In the genomic region with DNA sequence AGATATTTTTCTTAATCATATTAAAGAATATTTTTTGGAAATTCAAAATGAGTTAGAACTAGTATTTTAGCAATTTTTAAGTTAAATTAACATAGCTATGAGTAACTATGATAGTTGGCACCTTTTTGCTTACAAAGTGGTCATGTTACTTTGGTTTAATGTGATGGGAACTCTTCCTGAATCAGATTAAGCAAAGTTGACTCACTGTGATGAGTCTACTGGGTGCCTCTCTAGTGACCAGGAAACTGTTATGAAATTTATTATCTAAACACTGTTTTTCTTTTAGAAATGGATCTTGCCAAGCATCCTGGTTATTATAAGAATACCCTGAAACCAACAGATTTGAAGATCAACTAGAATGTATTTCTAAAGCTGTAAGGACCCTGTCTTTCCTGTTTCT, we compare ENCODE assay signal across 22 cellular contexts.
DNase-seq lines count a peak whose midpoint lies in the region; FAIRE-seq and TF ChIP-seq lines count a peak whose summit lies in the region.
"Had no signal": no experiment of that assay in that cellular context is flagged by ENCODE, and none has a peak within 500 bp of the region (broad histone marks: within the 10 kb centered on the region; RNA-seq: fewer than 3 reads in every experiment).

No MANE protein-coding gene starts in this region.

- peak; percentile 32 for DNase-seq in HS-5 (ENCODE audit: low read depth)
- peak; percentile 38 for DNase-seq in RWPE1 (ENCODE audit: low spot score)
- peak; percentile 71 for DNase-seq in epithelial cell of esophagus (ENCODE audit: low read depth)
- DNase-seq in right atrium auricular region (ENCODE audit: low spot score): no peak
- no peak for DNase-seq in transverse colon
- DNase-seq in small intestine: no peak
- DNase-seq in NCI-H82 treated with DMSO at 0.1 percent for 48 hours (lab: John Stamatoyannopoulos, UW; ENCODE audit: unreplicated experiment): no peak
- DNase-seq: CD4-positive, alpha-beta T cell; COR-L47; DMS79; NCI-H1092 treated with DMSO at 0.1 percent for 48 hours; NCI-H1436 treated with DMSO at 0.1 percent for 48 hours; NCI-H2029; NCI-H2227 treated with DMSO at 0.1 percent for 48 hours; NCI-H510A treated with DMSO at 0.1 percent for 48 hours; NCI-H82; SIG-M5; T-cell had no signal

- H3K9me3 ChIP-seq in right atrium auricular region (peaks cover 0 to 20% of the 10 kb centered on the region in 2 donors), transverse colon (no peaks in the 10 kb centered on the region), small intestine (ENCODE audit: control insufficient read depth, low read depth) (no peaks in the 10 kb centered on the region)

- POLR2A ChIA-PET in RWPE1 (lab: Yijun Ruan, JAX; ENCODE audit: low non-redundant PET): no interaction called here

- no peak for TF ChIP-seq POLR2A in transverse colon (IDR thresholded peaks at IDR 0.05)

- H3K4me3 ChIP-seq in epithelial cell of esophagus (ENCODE audit: low read length) (no peak overlapping the region), right atrium auricular region (no peak overlapping the region), transverse colon (no peak overlapping the region), small intestine (ENCODE audit: low read depth in 1 of 2, low read length in 2 of 2) (no peak overlapping the region)
- H3K4me3 ChIP-seq: K562 had no signal

- no peaks in the 10 kb centered on the region for H3K27me3 ChIP-seq in right atrium auricular region
- H3K27me3 ChIP-seq in transverse colon: no peaks in the 10 kb centered on the region
- H3K27me3 ChIP-seq in small intestine (ENCODE audit: control insufficient read depth in 2 of 2, insufficient read depth in 2 of 2, low read length in 2 of 2): no peaks in the 10 kb centered on the region

- CTCF ChIA-PET in RWPE1 (lab: Yijun Ruan, JAX): interaction anchor here (0.7 kb wide), 1 partner anchor 12 kb away, joined by 4 read pairs; no protein-coding TSS in a partner anchor

- in situ Hi-C loops in transverse colon (cut with MboI; ENCODE audit: low pct_ligation_motif_present in 1 of 4, low pct_unique_long_range_greater_than_20kb in 1 of 4, low sequenced_read_pairs in 3 of 4): no loop called here

- FAIRE-seq in small intestine (lab: Jason Lieb, UNC): no peak
- FAIRE-seq: H1, HepG2, K562, RCC 7860 had no signal

- intact Hi-C loops in transverse colon (cut with DNase I; ENCODE audit: low total_unique reads): no loop called here

- TF ChIP-seq EP300 in transverse colon (IDR thresholded peaks at IDR 0.05; ENCODE audit: low read depth): no peak

- H3K27ac ChIP-seq in RWPE1 (no peak overlapping the region), right atrium auricular region (no peak overlapping the region), transverse colon (no peak overlapping the region), small intestine (ENCODE audit: low read depth in 1 of 2, low read length in 1 of 2) (no peak overlapping the region)

- TF ChIP-seq CTCF in RWPE1 (conservative IDR thresholded peaks at IDR 0.05; ENCODE audit: low read depth): no peak
- TF ChIP-seq CTCF in epithelial cell of esophagus (IDR thresholded peaks at IDR 0.05; ENCODE audit: insufficient read depth, low read depth, low read length, missing control alignments): no peak
- TF ChIP-seq CTCF in right atrium auricular region (IDR thresholded peaks at IDR 0.05): no peak
- TF ChIP-seq CTCF in transverse colon (IDR thresholded peaks at IDR 0.05): no peak

- H3K4me1 ChIP-seq in right atrium auricular region (no peaks in the 10 kb centered on the region), transverse colon (no peaks in the 10 kb centered on the region), small intestine (ENCODE audit: control insufficient read depth in 2 of 2, insufficient read depth in 1 of 2, low read depth in 1 of 2, low read length in 1 of 2) (no peaks in the 10 kb centered on the region)

- H3K36me3 ChIP-seq in right atrium auricular region (no peaks in the 10 kb centered on the region), transverse colon (no peaks in the 10 kb centered on the region), small intestine (ENCODE audit: control insufficient read depth in 2 of 2, insufficient read depth in 2 of 2, low read length in 2 of 2) (no peaks in the 10 kb centered on the region)

Comparison
In these comparisons a context has a peak if more than half of its experiments do, and no peak if none do; other contexts are left out.
1. DNase-seq: peak in HS-5 (single experiment), RWPE1 (single experiment) and epithelial cell of esophagus (single experiment); none in right atrium auricular region (single experiment), transverse colon (single experiment), small intestine (single experiment) and NCI-H82 treated with DMSO at 0.1 percent for 48 hours (single experiment).